21 cellular contexts compared by ENCODE assay signal in the genomic region with DNA sequence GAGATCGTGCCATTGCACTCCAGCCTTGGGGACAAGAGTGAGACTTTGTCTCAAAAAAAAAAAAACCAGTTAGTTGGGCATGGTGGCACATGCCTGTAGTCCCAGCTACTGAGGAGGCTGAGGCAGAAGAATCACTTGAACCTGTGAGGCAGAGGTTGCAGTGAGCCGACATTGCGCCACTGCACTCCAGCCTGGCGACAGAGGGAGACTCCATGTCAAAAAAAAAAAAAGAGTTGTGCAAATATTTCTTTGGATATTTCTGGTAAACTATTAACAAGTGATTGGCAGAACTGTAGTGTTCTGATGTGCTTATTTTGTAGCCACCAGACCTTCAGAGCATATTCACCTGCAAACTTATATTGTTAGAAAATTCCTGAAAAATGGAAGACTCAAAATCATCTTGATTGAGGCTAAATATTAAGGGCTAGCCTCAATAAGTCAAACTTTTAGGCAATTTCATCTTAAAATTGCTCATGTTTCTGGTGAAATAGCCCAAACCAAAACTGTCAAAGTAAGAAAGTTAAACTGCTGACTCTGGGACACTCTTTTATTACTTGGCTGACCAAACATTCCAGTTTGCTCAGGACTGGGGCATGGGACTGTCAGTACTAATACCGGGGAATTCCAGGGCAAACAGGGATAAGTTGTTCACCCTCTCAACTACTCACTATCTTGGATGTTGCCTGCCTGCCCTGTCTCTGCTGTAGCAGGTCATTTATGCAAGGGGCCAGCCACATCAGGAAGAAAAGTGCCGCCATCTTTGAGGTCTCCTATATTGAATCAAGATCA. TPM values are rescaled to one million over a fixed set of nuclear protein-coding genes. Genes with fewer than 3 reads are reported as not detected.
DNase-seq lines count a peak whose midpoint lies in the region; ATAC-seq and TF ChIP-seq lines count a peak whose summit lies in the region.
"Had no signal": no experiment of that assay in that cellular context is flagged by ENCODE, and none has a peak within 500 bp of the region (broad histone marks: within the 10 kb centered on the region; RNA-seq: fewer than 3 reads in every experiment).

No MANE protein-coding gene starts in this region.

- H3K27me3 ChIP-seq in Caco-2 (replicated peaks; ENCODE audit: control insufficient read depth, insufficient read depth, low read length) (no peaks in the 10 kb centered on the region), RWPE2 (ENCODE audit: insufficient read depth, poor library complexity, severe bottlenecking) (no peaks in the 10 kb centered on the region), prostate gland (replicated peaks; ENCODE audit: insufficient read depth) (no peaks in the 10 kb centered on the region)
- H3K27me3 ChIP-seq: spleen, vagina had no signal

- no peak overlapping the region for H3K4me3 ChIP-seq in Caco-2 (ENCODE audit: low read depth, low read length)
- no peak overlapping the region for H3K4me3 ChIP-seq in RWPE2 (ENCODE audit: severe bottlenecking)
- H3K4me3 ChIP-seq in prostate gland, result no peak overlapping the region
- H3K4me3 ChIP-seq: spleen, vagina had no signal

- peaks cover 83% of the 10 kb centered on the region for H3K4me1 ChIP-seq in Caco-2
- H3K4me1 ChIP-seq in RWPE2 (ENCODE audit: insufficient read depth, poor library complexity, severe bottlenecking), result peaks cover 49% of the 10 kb centered on the region
- H3K4me1 ChIP-seq in prostate gland (replicated peaks), result peaks cover 18% of the 10 kb centered on the region

- H3K27ac Mint-ChIP-seq in Caco-2 (ENCODE audit: unreplicated experiment) (peak overlapping the region; percentile 84), endothelial cell (ENCODE audit: unreplicated experiment) (no peak overlapping the region), MCF 10A (ENCODE audit: low read depth, unreplicated experiment) (no peak overlapping the region)
- H3K27ac Mint-ChIP-seq in natural killer cell treated with Interleukin-12 subunit alpha and Interleukin-12 subunit beta and Interleukin-15 and Interleukin-18, amount 100 ng/mL, for 72 hours, result peak overlapping the region in 1 of 2 donors; percentile 47
- H3K27ac Mint-ChIP-seq: activated T-helper 1 cell treated with anti-CD3 and anti-CD28 coated beads, Interleukin-12 subunit alpha, Interleukin-12 subunit beta, Interleukin-2, Interleukin-4 antibody, amounts not matched to agents 30 ng/mL and 10 ng/mL and 1 ng/mL, durations not matched to agents 14 hours and 24 hours and 36 hours had no signal

- H3K36me3 Mint-ChIP-seq in Caco-2 (ENCODE audit: insufficient read depth, unreplicated experiment), result peaks cover 31% of the 10 kb centered on the region
- H3K36me3 Mint-ChIP-seq in endothelial cell (ENCODE audit: low read depth, unreplicated experiment), result no peaks in the 10 kb centered on the region
- peaks cover 25% of the 10 kb centered on the region for H3K36me3 Mint-ChIP-seq in natural killer cell treated with Interleukin-12 subunit alpha and Interleukin-12 subunit beta and Interleukin-15 and Interleukin-18, amount 100 ng/mL, for 72 hours
- H3K36me3 Mint-ChIP-seq in MCF 10A (ENCODE audit: insufficient read depth, unreplicated experiment), result peaks cover 10% of the 10 kb centered on the region

- H3K4me1 Mint-ChIP-seq in Caco-2 (ENCODE audit: low read depth, unreplicated experiment) (peaks cover 45% of the 10 kb centered on the region), endothelial cell (ENCODE audit: unreplicated experiment) (peaks cover 2% of the 10 kb centered on the region), MCF 10A (ENCODE audit: insufficient read depth, unreplicated experiment) (peaks cover 26% of the 10 kb centered on the region)
- H3K4me1 Mint-ChIP-seq in natural killer cell treated with Interleukin-12 subunit alpha and Interleukin-12 subunit beta and Interleukin-15 and Interleukin-18, amount 100 ng/mL, for 72 hours (ENCODE audit: low read depth in 2 of 2), result peaks cover 18 to 26% of the 10 kb centered on the region in 2 donors

- H3K9me3 Mint-ChIP-seq in Caco-2 (ENCODE audit: unreplicated experiment), result no peaks in the 10 kb centered on the region
- H3K9me3 Mint-ChIP-seq in endothelial cell (ENCODE audit: unreplicated experiment), result no peaks in the 10 kb centered on the region
- no peaks in the 10 kb centered on the region for H3K9me3 Mint-ChIP-seq in natural killer cell treated with Interleukin-12 subunit alpha and Interleukin-12 subunit beta and Interleukin-15 and Interleukin-18, amount 100 ng/mL, for 72 hours
- H3K9me3 Mint-ChIP-seq in MCF 10A (ENCODE audit: unreplicated experiment), result no peaks in the 10 kb centered on the region
- H3K9me3 Mint-ChIP-seq: activated T-helper 1 cell treated with anti-CD3 and anti-CD28 coated beads, Interleukin-12 subunit alpha, Interleukin-12 subunit beta, Interleukin-2, Interleukin-4 antibody, amounts not matched to agents 30 ng/mL and 10 ng/mL and 1 ng/mL, durations not matched to agents 14 hours and 24 hours and 36 hours; H9; natural killer cell had no signal

- H3K9me3 ChIP-seq in Caco-2 (no peaks in the 10 kb centered on the region), RWPE2 (ENCODE audit: severe bottlenecking) (no peaks in the 10 kb centered on the region), prostate gland (no peaks in the 10 kb centered on the region)
- H3K9me3 ChIP-seq: spleen, vagina had no signal

- TF ChIP-seq CTCF in Caco-2 (IDR thresholded peaks at IDR 0.05; ENCODE audit: insufficient read depth in 1 of 2, low read depth in 1 of 2, low read length in 1 of 2, severe bottlenecking in 1 of 2, unreplicated experiment in 1 of 2) (no peak), RWPE2 (IDR thresholded peaks at IDR 0.05; ENCODE audit: poor library complexity, severe bottlenecking) (no peak), prostate gland (IDR thresholded peaks at IDR 0.05) (no peak), endothelial cell (IDR thresholded peaks at IDR 0.05; ENCODE audit: unreplicated experiment) (no peak), MCF 10A (IDR thresholded peaks at IDR 0.05; ENCODE audit: unreplicated experiment) (no peak)

- DNase-seq in Caco-2 (peak; percentile 80 to 88), RWPE2 (ENCODE audit: low spot score) (peak; percentile 14), kidney glomerular epithelial cell (lab: John Stamatoyannopoulos, UW) (peak; percentile 10), prostate gland (ENCODE audit: low spot score) (peak; percentile 62), endothelial cell (ENCODE audit: low spot score) (no peak), epidermal melanocyte (ENCODE audit: insufficient read length, low spot score) (no peak), MCF 10A (ENCODE audit: unreplicated experiment) (no peak)
- DNase-seq in natural killer cell treated with Interleukin-12 subunit alpha and Interleukin-12 subunit beta and Interleukin-15 and Interleukin-18, amount 100 ng/mL, for 72 hours (ENCODE audit: low spot score), result no peak
- DNase-seq: CD4-positive, alpha-beta memory T cell; central memory CD4-positive, alpha-beta T cell; DMS79; effector CD8-positive, alpha-beta T cell; H9; mesenchymal stem cell; MM.1S; natural killer cell; NCI-H146; spleen; stimulated activated CD4-positive, alpha-beta T cell treated with anti-CD3 and anti-CD28 coated beads, Interleukin-4, amount 100 ng/mL, for 4 hours had no signal

- POLR2A ChIA-PET in Caco-2 (lab: Charles Lee) (interaction anchor here (0.6 kb wide), 1 partner anchor 36 kb away, joined by 3 read pairs; no protein-coding TSS in a partner anchor), MCF 10A (lab: Yijun Ruan, JAX) (interaction anchor here (1.2 to 7.8 kb wide), 3 partner anchors 36 to 212 kb away, joined by 3 to 121 read pairs (median 3); a partner anchor contains a TSS)

- BruUV-seq in Caco-2 (replicated peaks; lab: Mats Ljungman, UMichigan), result no TSS peak
- no TSS peak for BruUV-seq in MCF 10A (replicated peaks; lab: Mats Ljungman, UMichigan)

- ATAC-seq in RWPE2 (ENCODE audit: low read depth), result no peak
- no peak for ATAC-seq in natural killer cell treated with Interleukin-12 subunit alpha and Interleukin-12 subunit beta and Interleukin-15 and Interleukin-18, amount 100 ng/mL, for 72 hours
- ATAC-seq: natural killer cell had no signal

- intact Hi-C loops in Caco-2 (cut with micrococcal nuclease; ENCODE audit: unreplicated experiment), result loop anchor here (1.0 to 10.0 kb wide), 5 partner anchors 8 to 130 kb away; a partner anchor contains a TSS
- intact Hi-C loops in prostate gland (cut with DNase I), result no loop called here
- intact Hi-C loops in MCF 10A (cut with micrococcal nuclease), result no loop called here

- H3K27me3 Mint-ChIP-seq in Caco-2 (ENCODE audit: insufficient read depth, unreplicated experiment) (no peaks in the 10 kb centered on the region), endothelial cell (ENCODE audit: unreplicated experiment) (peaks cover 3% of the 10 kb centered on the region), MCF 10A (ENCODE audit: insufficient read depth, unreplicated experiment) (no peaks in the 10 kb centered on the region)
- H3K27me3 Mint-ChIP-seq in natural killer cell treated with Interleukin-12 subunit alpha and Interleukin-12 subunit beta and Interleukin-15 and Interleukin-18, amount 100 ng/mL, for 72 hours, result no peaks in the 10 kb centered on the region
- H3K27me3 Mint-ChIP-seq: CD4-positive, alpha-beta memory T cell had no signal

- no peak overlapping the region for H3K27ac ChIP-seq in RWPE2 (ENCODE audit: poor library complexity, severe bottlenecking)
- peak overlapping the region; percentile 70 to 92 for H3K27ac ChIP-seq in prostate gland
- H3K27ac ChIP-seq: vagina had no signal

- 0 out of 2 replicates have a peak, but pooled peaks cover 2% of the 10 kb centered on the region for H3K36me3 ChIP-seq in Caco-2 (ENCODE audit: control insufficient read depth, insufficient read depth, low read length)
- peaks cover 53% of the 10 kb centered on the region for H3K36me3 ChIP-seq in RWPE2 (ENCODE audit: low read depth)
- no peaks in the 10 kb centered on the region for H3K36me3 ChIP-seq in prostate gland

- WGBS in prostate gland, result 74% methylated on average over 6 of the region's 6 CpGs

- no peak for TF ChIP-seq POLR2A in prostate gland (IDR thresholded peaks at IDR 0.05)

- CTCF ChIA-PET in Caco-2 (lab: Charles Lee) (no interaction called here), MCF 10A (lab: Yijun Ruan, JAX) (interaction anchor here (1.1 to 8.1 kb wide), 3 partner anchors 12 to 66 kb away, joined by 4 to 136 read pairs (median 4); no protein-coding TSS in a partner anchor)

- H3K4me3 Mint-ChIP-seq in Caco-2 (ENCODE audit: unreplicated experiment), result peak overlapping the region; percentile 54
- H3K4me3 Mint-ChIP-seq in endothelial cell (ENCODE audit: unreplicated experiment), result no peak overlapping the region
- H3K4me3 Mint-ChIP-seq in natural killer cell treated with Interleukin-12 subunit alpha and Interleukin-12 subunit beta and Interleukin-15 and Interleukin-18, amount 100 ng/mL, for 72 hours, result no peak overlapping the region
- H3K4me3 Mint-ChIP-seq in MCF 10A (ENCODE audit: unreplicated experiment), result no peak overlapping the region
- H3K4me3 Mint-ChIP-seq: activated T-helper 1 cell treated with anti-CD3 and anti-CD28 coated beads, Interleukin-12 subunit alpha, Interleukin-12 subunit beta, Interleukin-2, Interleukin-4 antibody, amounts not matched to agents 30 ng/mL and 10 ng/mL and 1 ng/mL, durations not matched to agents 14 hours and 24 hours and 36 hours; CD4-positive, alpha-beta memory T cell; H9; natural killer cell had no signal

RNA-seq across cellular contexts. Expression of a gene that starts 37.0 kb away (rescaled TPM):
- 56.4 and 63.0 TPM in 2 replicates for total RNA-seq in Caco-2 (2022)
- total RNA-seq in prostate gland, result 100 to 1,000 TPM; 111 to 253 TPM
- total RNA-seq in endothelial cell (ENCODE audit: unreplicated experiment), result 32.3 TPM
- total RNA-seq in natural killer cell treated with Interleukin-12 subunit alpha and Interleukin-12 subunit beta and Interleukin-15 and Interleukin-18, amount 100 ng/mL, for 72 hours, result 100 to 1,000 TPM; 130 to 214 TPM
- 47.7 and 55.9 TPM in 2 replicates for total RNA-seq in MCF 10A (2022)

Comparison
In these comparisons a context has a peak if more than half of its experiments do, and no peak if none do; other contexts are left out.
1. DNase-seq: peak in Caco-2 (2 of 2), RWPE2 (single experiment), kidney glomerular epithelial cell (single experiment) and prostate gland (single experiment); none in endothelial cell (single experiment), natural killer cell treated with Interleukin-12 subunit alpha and Interleukin-12 subunit beta and Interleukin-15 and Interleukin-18, amount 100 ng/mL, for 72 hours (single experiment), epidermal melanocyte (single experiment) and MCF 10A (single experiment).